In genomic region chr5:1174122-1174936, GRCh38 we compare ENCODE assay signal across 8 cellular contexts. TPM values are rescaled to one million over a fixed set of nuclear protein-coding genes. Genes with fewer than 3 reads are reported as not detected.
A peak's percentile ranks its signal among the peaks of the same experiment; 100 is the strongest.
DNase-seq lines count a peak whose midpoint lies in the region; ATAC-seq and TF ChIP-seq lines count a peak whose summit lies in the region.

No MANE protein-coding gene starts in this region.

- in situ Hi-C loops in SK-MEL-5 (cut with HindIII; ENCODE audit: low pct_unique_long_range_greater_than_20kb, low sequenced_read_pairs) (loop anchor here (25.0 kb wide), 1 partner anchor 237 kb away; no protein-coding TSS in a partner anchor), astrocyte of the spinal cord (cut with HindIII; ENCODE audit: low sequenced_read_pairs) (no loop called here)

- WGBS in iPS DF 6.9 (ENCODE audit: insufficient coverage, insufficient read length) = no CpG with 5 or more reads among the region's 27 CpGs

- H3K27ac ChIP-seq in iPS DF 6.9 (ENCODE audit: low read length) = no peak overlapping the region

- H3K27ac Mint-ChIP-seq in Caco-2 (ENCODE audit: unreplicated experiment) = no peak overlapping the region

- BruUV-seq in Caco-2 (replicated peaks; lab: Mats Ljungman, UMichigan) = no TSS peak

- CTCF ChIA-PET in Caco-2 (lab: Charles Lee) = interaction anchor here (0.6 to 2.4 kb wide), 3 partner anchors 9 to 226 kb away, joined by 3 to 20 read pairs (median 5); no protein-coding TSS in a partner anchor

- peaks cover 8% of the 10 kb centered on the region for H3K4me1 Mint-ChIP-seq in Caco-2 (ENCODE audit: low read depth, unreplicated experiment)

- H3K4me3 Mint-ChIP-seq in Caco-2 (ENCODE audit: unreplicated experiment) = no peak overlapping the region

- H3K9me3 ChIP-seq in Caco-2 = no peaks in the 10 kb centered on the region
- H3K9me3 ChIP-seq in iPS DF 6.9 (ENCODE audit: control insufficient read depth, insufficient read depth, low read length) = no peaks in the 10 kb centered on the region

- POLR2A ChIA-PET in Caco-2 (lab: Charles Lee) = no interaction called here

- no peaks in the 10 kb centered on the region for H3K36me3 Mint-ChIP-seq in Caco-2 (ENCODE audit: insufficient read depth, unreplicated experiment)

- intact Hi-C loops in Caco-2 (cut with micrococcal nuclease; ENCODE audit: unreplicated experiment) = no loop called here

- no peaks in the 10 kb centered on the region for H3K36me3 ChIP-seq in Caco-2 (ENCODE audit: control insufficient read depth, insufficient read depth, low read length)
- H3K36me3 ChIP-seq in iPS DF 6.9 (ENCODE audit: control insufficient read depth, insufficient read depth, low read length) = no peaks in the 10 kb centered on the region

- H3K4me1 ChIP-seq in Caco-2 = peaks cover 12% of the 10 kb centered on the region
- H3K4me1 ChIP-seq in iPS DF 6.9 (ENCODE audit: control insufficient read depth, insufficient read depth, low read length) = no peaks in the 10 kb centered on the region

- no peaks in the 10 kb centered on the region for H3K27me3 Mint-ChIP-seq in Caco-2 (ENCODE audit: insufficient read depth, unreplicated experiment)

- DNase-seq in Caco-2 (peak; percentile 64 to 73), HuH-7.5 (ENCODE audit: low spot score) (peak; percentile 78), SK-MEL-5 (ENCODE audit: low read depth, low spot score) (peak; percentile 90), astrocyte of the spinal cord (ENCODE audit: low read depth, low spot score) (peak; percentile 37), iPS DF 6.9 (ENCODE audit: low read depth, low spot score) (peak; percentile 43), occipital lobe (lab: John Stamatoyannopoulos, UW) (no peak)
- DNase-seq in stimulated activated CD4-positive, alpha-beta T cell treated with anti-CD3 and anti-CD28 coated beads, Interleukin-15, amount 100 ng/mL, for 24 hours = peak; percentile 69

- H3K27me3 ChIP-seq in Caco-2 (replicated peaks; ENCODE audit: control insufficient read depth, insufficient read depth, low read length) (no peaks in the 10 kb centered on the region), iPS DF 6.9 (ENCODE audit: control insufficient read depth, insufficient read depth, low read length) (no peaks in the 10 kb centered on the region)

- ATAC-seq in HG03175 (IDR thresholded peaks at IDR 0.05; ENCODE audit: unreplicated experiment) = no peak

- no peak overlapping the region for H3K4me3 ChIP-seq in Caco-2 (ENCODE audit: low read depth, low read length)
- no peak overlapping the region for H3K4me3 ChIP-seq in astrocyte of the spinal cord (ENCODE audit: low read depth, low read length)
- no peak overlapping the region for H3K4me3 ChIP-seq in iPS DF 6.9 (ENCODE audit: low read length)

- peak; percentile 46 to 64 for TF ChIP-seq CTCF in Caco-2 (IDR thresholded peaks at IDR 0.05; ENCODE audit: insufficient read depth in 1 of 2, low read depth in 1 of 2, low read length in 1 of 2, severe bottlenecking in 1 of 2, unreplicated experiment in 1 of 2)
- TF ChIP-seq CTCF in astrocyte of the spinal cord (IDR thresholded peaks at IDR 0.05; ENCODE audit: low read depth, low read length) = peak; percentile 62

- no peaks in the 10 kb centered on the region for H3K9me3 Mint-ChIP-seq in Caco-2 (ENCODE audit: unreplicated experiment)

RNA-seq across cellular contexts. Expression of gene SLC6A19, which starts 27.1 kb away (rescaled TPM):
- total RNA-seq in Caco-2 (2022) (0.29 and 0.32 TPM in 2 replicates), occipital lobe (not detected)
- total RNA-seq in SK-MEL-5 (2014; rRNA removed; shearing (Covaris generic)) = not detected in 2 replicates
- polyA plus RNA-seq in SK-MEL-5 (2015; cell fraction: cytosol; rRNA removed) = not detected in 2 replicates
- polyA plus RNA-seq in SK-MEL-5 (2015; cell fraction: nucleus; rRNA removed) = not detected in 2 replicates

RNA-seq across cellular contexts. Expression of gene SLC6A18, which starts 50.9 kb away (rescaled TPM):
- total RNA-seq in Caco-2 (2022) (not detected in 2 replicates), occipital lobe (not detected)
- not detected in 2 replicates for total RNA-seq in SK-MEL-5 (2014; rRNA removed; shearing (Covaris generic))
- not detected in 2 replicates for polyA plus RNA-seq in SK-MEL-5 (2015; cell fraction: cytosol; rRNA removed)
- polyA plus RNA-seq in SK-MEL-5 (2015; cell fraction: nucleus; rRNA removed) = not detected in 2 replicates
